ENCODE assay signal across 8 cellular contexts in genomic region chr12:120228291-120229070, GRCh38. TPM values are rescaled to one million over a fixed set of nuclear protein-coding genes. Genes with fewer than 3 reads are reported as not detected.
DNase-seq lines count a peak whose midpoint lies in the region; ATAC-seq, FAIRE-seq and TF ChIP-seq lines count a peak whose summit lies in the region.

No MANE protein-coding gene starts in this region.

- DNase-seq in GM12892 (ENCODE audit: insufficient read length) (peak; percentile 91), NCI-H2196 (lab: John Stamatoyannopoulos, UW; ENCODE audit: unreplicated experiment) (peak; percentile 78), WTC11 (ENCODE audit: low spot score) (peak; percentile 96), bronchial epithelial cell (ENCODE audit: low read depth) (peak; percentile 68), iPS-NIHi7 (ENCODE audit: extremely low spot score) (peak; percentile 88), smooth muscle cell of the brain vasculature (ENCODE audit: low read depth, low spot score) (peak; percentile 77)

- FAIRE-seq in GM12892 (lab: Jason Lieb, UNC) (peak; percentile 54), bronchial epithelial cell (lab: Jason Lieb, UNC) (no peak)

- H3K4me3 ChIP-seq in bronchial epithelial cell (ENCODE audit: low read depth, low read length): no peak overlapping the region

- ATAC-seq in HG03039 (IDR thresholded peaks at IDR 0.05; ENCODE audit: unreplicated experiment) (peak; percentile 63), WTC11 (peak; percentile 62), GM19328 (IDR thresholded peaks at IDR 0.05; ENCODE audit: unreplicated experiment) (no peak)

- H3K36me3 ChIP-seq in bronchial epithelial cell (ENCODE audit: control insufficient read depth, insufficient read depth, low read length): peaks cover 10% of the 10 kb centered on the region

- no peaks in the 10 kb centered on the region; the same call in 1 of the 2 replicates for H3K27me3 Mint-ChIP-seq in WTC11 (ENCODE audit: low read depth)

- no peaks in the 10 kb centered on the region for H3K27me3 ChIP-seq in bronchial epithelial cell (ENCODE audit: control insufficient read depth, insufficient read depth, low read length)

- CTCF ChIA-PET in WTC11 (lab: Charles Lee): interaction anchor here (0.5 to 10.5 kb wide), 50 partner anchors 8 to 557 kb away, joined by 3 to 717 read pairs (median 5); partner anchors contain the start of genes GCN1, PXN, RAB35 and RNU4-1

- H3K9me3 Mint-ChIP-seq in WTC11: no peaks in the 10 kb centered on the region

- peak overlapping the region; percentile 55 for H3K4me3 Mint-ChIP-seq in WTC11

- POLR2A ChIA-PET in WTC11 (lab: Charles Lee): interaction anchor here (0.5 to 7.7 kb wide), 15 partner anchors 9 to 160 kb away, joined by 3 to 198 read pairs (median 5); partner anchors contain the start of genes PXN, RAB35, RNU4-1 and RNU4-2

- peaks cover 78% of the 10 kb centered on the region for H3K4me1 Mint-ChIP-seq in WTC11

- peak overlapping the region; percentile 98 for H3K27ac Mint-ChIP-seq in WTC11

- peaks cover 2% of the 10 kb centered on the region; the same call in 1 of the 2 replicates for H3K36me3 Mint-ChIP-seq in WTC11

- no peak for TF ChIP-seq POLR2A in GM12892 (IDR thresholded peaks at IDR 0.05; ENCODE audit: low read depth, low read length)

- TF ChIP-seq CTCF in WTC11 (IDR thresholded peaks at IDR 0.05) (peak; percentile 73), bronchial epithelial cell (IDR thresholded peaks at IDR 0.05; ENCODE audit: insufficient read depth, low read length, severe bottlenecking) (peak; percentile 97)

TF ChIP-seq in WTC11, 78 proteins besides CTCF, POLR2A, EP300 and RAD21 (continues in another document):
- TF ChIP-seq NFYB (CRISPR knock-in tag; conservative IDR thresholded peaks at IDR 0.05; ENCODE audit: low read depth) (no peak), ZBTB21 (CRISPR knock-in tag; IDR thresholded peaks at IDR 0.05; ENCODE audit: borderline replicate concordance) (peak; percentile 74; the same call in 1 of the 2 replicates), ZNF416 (CRISPR knock-in tag; IDR thresholded peaks at IDR 0.05) (peak; percentile 8; the same call in 1 of the 2 replicates), CBFB (CRISPR knock-in tag; IDR thresholded peaks at IDR 0.05; ENCODE audit: low read depth) (no peak), SP1 (CRISPR knock-in tag; conservative IDR thresholded peaks at IDR 0.05) (peak; percentile 72; the same call in 1 of the 2 replicates), IRF2 (CRISPR knock-in tag; IDR thresholded peaks at IDR 0.05; ENCODE audit: borderline replicate concordance, low read depth) (no peak), TCF7 (CRISPR knock-in tag; IDR thresholded peaks at IDR 0.05; ENCODE audit: low read depth) (no peak), USF2 (CRISPR knock-in tag; IDR thresholded peaks at IDR 0.05) (0 out of 2 replicates have a peak, but pooled peaks have one; percentile 7)
- TF ChIP-seq, protein P1, sequence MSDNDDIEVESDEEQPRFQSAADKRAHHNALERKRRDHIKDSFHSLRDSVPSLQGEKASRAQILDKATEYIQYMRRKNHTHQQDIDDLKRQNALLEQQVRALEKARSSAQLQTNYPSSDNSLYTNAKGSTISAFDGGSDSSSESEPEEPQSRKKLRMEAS (CRISPR knock-in tag; IDR thresholded peaks at IDR 0.05): peak; percentile 85
- TF ChIP-seq, protein P2, sequence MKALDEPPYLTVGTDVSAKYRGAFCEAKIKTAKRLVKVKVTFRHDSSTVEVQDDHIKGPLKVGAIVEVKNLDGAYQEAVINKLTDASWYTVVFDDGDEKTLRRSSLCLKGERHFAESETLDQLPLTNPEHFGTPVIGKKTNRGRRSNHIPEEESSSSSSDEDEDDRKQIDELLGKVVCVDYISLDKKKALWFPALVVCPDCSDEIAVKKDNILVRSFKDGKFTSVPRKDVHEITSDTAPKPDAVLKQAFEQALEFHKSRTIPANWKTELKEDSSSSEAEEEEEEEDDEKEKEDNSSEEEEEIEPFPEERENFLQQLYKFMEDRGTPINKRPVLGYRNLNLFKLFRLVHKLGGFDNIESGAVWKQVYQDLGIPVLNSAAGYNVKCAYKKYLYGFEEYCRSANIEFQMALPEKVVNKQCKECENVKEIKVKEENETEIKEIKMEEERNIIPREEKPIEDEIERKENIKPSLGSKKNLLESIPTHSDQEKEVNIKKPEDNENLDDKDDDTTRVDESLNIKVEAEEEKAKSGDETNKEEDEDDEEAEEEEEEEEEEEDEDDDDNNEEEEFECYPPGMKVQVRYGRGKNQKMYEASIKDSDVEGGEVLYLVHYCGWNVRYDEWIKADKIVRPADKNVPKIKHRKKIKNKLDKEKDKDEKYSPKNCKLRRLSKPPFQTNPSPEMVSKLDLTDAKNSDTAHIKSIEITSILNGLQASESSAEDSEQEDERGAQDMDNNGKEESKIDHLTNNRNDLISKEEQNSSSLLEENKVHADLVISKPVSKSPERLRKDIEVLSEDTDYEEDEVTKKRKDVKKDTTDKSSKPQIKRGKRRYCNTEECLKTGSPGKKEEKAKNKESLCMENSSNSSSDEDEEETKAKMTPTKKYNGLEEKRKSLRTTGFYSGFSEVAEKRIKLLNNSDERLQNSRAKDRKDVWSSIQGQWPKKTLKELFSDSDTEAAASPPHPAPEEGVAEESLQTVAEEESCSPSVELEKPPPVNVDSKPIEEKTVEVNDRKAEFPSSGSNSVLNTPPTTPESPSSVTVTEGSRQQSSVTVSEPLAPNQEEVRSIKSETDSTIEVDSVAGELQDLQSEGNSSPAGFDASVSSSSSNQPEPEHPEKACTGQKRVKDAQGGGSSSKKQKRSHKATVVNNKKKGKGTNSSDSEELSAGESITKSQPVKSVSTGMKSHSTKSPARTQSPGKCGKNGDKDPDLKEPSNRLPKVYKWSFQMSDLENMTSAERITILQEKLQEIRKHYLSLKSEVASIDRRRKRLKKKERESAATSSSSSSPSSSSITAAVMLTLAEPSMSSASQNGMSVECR (CRISPR knock-in tag; IDR thresholded peaks at IDR 0.05; ENCODE audit: borderline replicate concordance): peak; percentile 60; the same call in 1 of the 2 replicates
- TF ChIP-seq, protein P3, sequence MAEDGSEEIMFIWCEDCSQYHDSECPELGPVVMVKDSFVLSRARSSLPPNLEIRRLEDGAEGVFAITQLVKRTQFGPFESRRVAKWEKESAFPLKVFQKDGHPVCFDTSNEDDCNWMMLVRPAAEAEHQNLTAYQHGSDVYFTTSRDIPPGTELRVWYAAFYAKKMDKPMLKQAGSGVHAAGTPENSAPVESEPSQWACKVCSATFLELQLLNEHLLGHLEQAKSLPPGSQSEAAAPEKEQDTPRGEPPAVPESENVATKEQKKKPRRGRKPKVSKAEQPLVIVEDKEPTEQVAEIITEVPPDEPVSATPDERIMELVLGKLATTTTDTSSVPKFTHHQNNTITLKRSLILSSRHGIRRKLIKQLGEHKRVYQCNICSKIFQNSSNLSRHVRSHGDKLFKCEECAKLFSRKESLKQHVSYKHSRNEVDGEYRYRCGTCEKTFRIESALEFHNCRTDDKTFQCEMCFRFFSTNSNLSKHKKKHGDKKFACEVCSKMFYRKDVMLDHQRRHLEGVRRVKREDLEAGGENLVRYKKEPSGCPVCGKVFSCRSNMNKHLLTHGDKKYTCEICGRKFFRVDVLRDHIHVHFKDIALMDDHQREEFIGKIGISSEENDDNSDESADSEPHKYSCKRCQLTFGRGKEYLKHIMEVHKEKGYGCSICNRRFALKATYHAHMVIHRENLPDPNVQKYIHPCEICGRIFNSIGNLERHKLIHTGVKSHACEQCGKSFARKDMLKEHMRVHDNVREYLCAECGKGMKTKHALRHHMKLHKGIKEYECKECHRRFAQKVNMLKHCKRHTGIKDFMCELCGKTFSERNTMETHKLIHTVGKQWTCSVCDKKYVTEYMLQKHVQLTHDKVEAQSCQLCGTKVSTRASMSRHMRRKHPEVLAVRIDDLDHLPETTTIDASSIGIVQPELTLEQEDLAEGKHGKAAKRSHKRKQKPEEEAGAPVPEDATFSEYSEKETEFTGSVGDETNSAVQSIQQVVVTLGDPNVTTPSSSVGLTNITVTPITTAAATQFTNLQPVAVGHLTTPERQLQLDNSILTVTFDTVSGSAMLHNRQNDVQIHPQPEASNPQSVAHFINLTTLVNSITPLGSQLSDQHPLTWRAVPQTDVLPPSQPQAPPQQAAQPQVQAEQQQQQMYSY (CRISPR knock-in tag; IDR thresholded peaks at IDR 0.05): no peak
- TF ChIP-seq, protein P4, sequence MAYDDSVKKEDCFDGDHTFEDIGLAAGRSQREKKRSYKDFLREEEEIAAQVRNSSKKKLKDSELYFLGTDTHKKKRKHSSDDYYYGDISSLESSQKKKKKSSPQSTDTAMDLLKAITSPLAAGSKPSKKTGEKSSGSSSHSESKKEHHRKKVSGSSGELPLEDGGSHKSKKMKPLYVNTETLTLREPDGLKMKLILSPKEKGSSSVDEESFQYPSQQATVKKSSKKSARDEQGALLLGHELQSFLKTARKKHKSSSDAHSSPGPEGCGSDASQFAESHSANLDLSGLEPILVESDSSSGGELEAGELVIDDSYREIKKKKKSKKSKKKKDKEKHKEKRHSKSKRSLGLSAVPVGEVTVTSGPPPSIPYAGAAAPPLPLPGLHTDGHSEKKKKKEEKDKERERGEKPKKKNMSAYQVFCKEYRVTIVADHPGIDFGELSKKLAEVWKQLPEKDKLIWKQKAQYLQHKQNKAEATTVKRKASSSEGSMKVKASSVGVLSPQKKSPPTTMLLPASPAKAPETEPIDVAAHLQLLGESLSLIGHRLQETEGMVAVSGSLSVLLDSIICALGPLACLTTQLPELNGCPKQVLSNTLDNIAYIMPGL (CRISPR knock-in tag; IDR thresholded peaks at IDR 0.05): peak; percentile 9; the same call in 1 of the 2 replicates

RNA-seq across cellular contexts. Expression of gene RPLP0, which starts 27.6 kb away (rescaled TPM):
- polyA plus RNA-seq in GM12892 (2012; ENCODE audit: missing spikeins): 6,108 TPM
- 3,149 to 3,505 TPM (median 3,452 TPM) in 3 replicates for total RNA-seq in WTC11 (2021)
- 5,132 and 7,160 TPM in 2 replicates for total RNA-seq in bronchial epithelial cell

RNA-seq across cellular contexts. Expression of gene GCN1, which starts 34.0 kb away (rescaled TPM):
- polyA plus RNA-seq in GM12892 (2012; ENCODE audit: missing spikeins): 40.5 TPM
- total RNA-seq in WTC11 (2021) (147 to 181 TPM (median 162 TPM) in 3 replicates), bronchial epithelial cell (52.4 and 75.8 TPM in 2 replicates)

RNA-seq across cellular contexts. Expression of gene PXN, which starts 37.0 kb away (rescaled TPM):
- 16.2 TPM for polyA plus RNA-seq in GM12892 (2012; ENCODE audit: missing spikeins)
- total RNA-seq in WTC11 (2021) (96.6 to 132 TPM (median 99.2 TPM) in 3 replicates), bronchial epithelial cell (28.0 and 29.5 TPM in 2 replicates)
